Comparison of ENCODE assay signal across 15 cellular contexts in the genomic region with DNA sequence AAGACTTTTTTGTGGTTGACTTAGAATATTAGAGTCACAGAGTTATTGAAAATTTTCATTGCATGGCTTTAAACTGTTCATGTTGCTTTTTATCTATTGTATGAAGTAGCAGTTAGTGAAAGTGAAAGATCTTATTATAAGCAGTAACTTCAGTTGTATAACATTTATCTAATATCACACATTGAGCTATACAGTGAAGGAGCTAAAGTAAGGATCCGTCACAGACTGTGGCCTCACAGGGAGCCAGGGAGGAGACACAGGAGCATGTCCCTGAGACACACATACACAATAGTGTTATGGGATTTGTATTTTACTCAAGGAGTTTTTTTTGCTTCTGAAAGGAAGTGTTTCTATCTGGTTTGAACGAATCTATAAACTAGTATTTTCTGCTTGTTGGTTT. TPM values are rescaled to one million over a fixed set of nuclear protein-coding genes. Genes with fewer than 3 reads are reported as not detected.
DNase-seq lines count a peak whose midpoint lies in the region; ATAC-seq, FAIRE-seq and TF ChIP-seq lines count a peak whose summit lies in the region.
"Had no signal": no experiment of that assay in that cellular context is flagged by ENCODE, and none has a peak within 500 bp of the region (broad histone marks: within the 10 kb centered on the region; RNA-seq: fewer than 3 reads in every experiment).

No MANE protein-coding gene starts in this region.

- H3K27ac Mint-ChIP-seq in T-helper 2 cell treated with Interferon-gamma antibody and Interleukin-4, amounts not matched to agents 5 μg/mL and 100 μg/mL, for 36 hours: peak overlapping the region; percentile 94
- peak overlapping the region; percentile 92 for H3K27ac Mint-ChIP-seq in T-helper 17 cell
- H3K27ac Mint-ChIP-seq in endodermal cell: peak overlapping the region; percentile 42
- H3K27ac Mint-ChIP-seq in osteocyte (ENCODE audit: unreplicated experiment): peak overlapping the region; percentile 60
- H3K27ac Mint-ChIP-seq: type B pancreatic cell had no signal

- H3K36me3 Mint-ChIP-seq in T-helper 2 cell treated with Interferon-gamma antibody and Interleukin-4, amounts not matched to agents 5 μg/mL and 100 μg/mL, for 36 hours (ENCODE audit: low read depth): peaks cover 66% of the 10 kb centered on the region
- H3K36me3 Mint-ChIP-seq in T-helper 17 cell (ENCODE audit: low read depth) (no peaks in the 10 kb centered on the region), endodermal cell (ENCODE audit: low read depth) (peaks cover 76% of the 10 kb centered on the region), osteocyte (ENCODE audit: unreplicated experiment) (peaks cover 2% of the 10 kb centered on the region)

- H3K36me3 ChIP-seq in endodermal cell (ENCODE audit: control insufficient read depth, insufficient read depth, low read length) (peaks cover 95% of the 10 kb centered on the region), vagina (no peaks in the 10 kb centered on the region)

- no peak overlapping the region for H3K4me3 ChIP-seq in endodermal cell (ENCODE audit: low read length)
- H3K4me3 ChIP-seq in vagina: no peak overlapping the region
- H3K4me3 ChIP-seq: gastrocnemius medialis, SJCRH30 had no signal

- H3K4me1 ChIP-seq in endodermal cell (ENCODE audit: control insufficient read depth, insufficient read depth, low read length) (no peaks in the 10 kb centered on the region), vagina (no peaks in the 10 kb centered on the region)
- H3K4me1 ChIP-seq: gastrocnemius medialis, SJCRH30 had no signal

- peak overlapping the region; percentile 48 for H3K4me3 Mint-ChIP-seq in T-helper 2 cell treated with Interferon-gamma antibody and Interleukin-4, amounts not matched to agents 5 μg/mL and 100 μg/mL, for 36 hours
- H3K4me3 Mint-ChIP-seq in T-helper 17 cell (peak overlapping the region; percentile 73), endodermal cell (no peak overlapping the region), osteocyte (ENCODE audit: unreplicated experiment) (no peak overlapping the region)
- H3K4me3 Mint-ChIP-seq: type B pancreatic cell had no signal

- no peaks in the 10 kb centered on the region for H3K9me3 Mint-ChIP-seq in T-helper 2 cell treated with Interferon-gamma antibody and Interleukin-4, amounts not matched to agents 5 μg/mL and 100 μg/mL, for 36 hours
- H3K9me3 Mint-ChIP-seq in endodermal cell (no peaks in the 10 kb centered on the region), osteocyte (ENCODE audit: unreplicated experiment) (no peaks in the 10 kb centered on the region)
- H3K9me3 Mint-ChIP-seq: type B pancreatic cell had no signal

- ATAC-seq in T-helper 17 cell: no peak
- ATAC-seq: gastrocnemius medialis had no signal

- FAIRE-seq in GM12892 (lab: Jason Lieb, UNC): no peak
- FAIRE-seq: small intestine had no signal

- H3K4me1 Mint-ChIP-seq in T-helper 2 cell treated with Interferon-gamma antibody and Interleukin-4, amounts not matched to agents 5 μg/mL and 100 μg/mL, for 36 hours (ENCODE audit: low read depth): peaks cover 46% of the 10 kb centered on the region
- H3K4me1 Mint-ChIP-seq in T-helper 17 cell: peaks cover 21% of the 10 kb centered on the region
- H3K4me1 Mint-ChIP-seq in endodermal cell: peaks cover 5% of the 10 kb centered on the region
- peaks cover 28% of the 10 kb centered on the region for H3K4me1 Mint-ChIP-seq in osteocyte (ENCODE audit: unreplicated experiment)

- H3K27ac ChIP-seq in endodermal cell (ENCODE audit: low read depth, low read length) (no peak overlapping the region), vagina (no peak overlapping the region)
- H3K27ac ChIP-seq: gastrocnemius medialis, SJCRH30 had no signal

- no peak for TF ChIP-seq POLR2A in GM12892 (IDR thresholded peaks at IDR 0.05; ENCODE audit: low read depth, low read length)
- TF ChIP-seq POLR2A in vagina (IDR thresholded peaks at IDR 0.05): no peak

- H3K9me3 ChIP-seq in T-helper 17 cell (ENCODE audit: control insufficient read depth, low read length, poor library complexity, severe bottlenecking) (no peaks in the 10 kb centered on the region), endodermal cell (ENCODE audit: control insufficient read depth, low read length) (no peaks in the 10 kb centered on the region), vagina (no peaks in the 10 kb centered on the region)
- H3K9me3 ChIP-seq: gastrocnemius medialis, SJCRH30 had no signal

- no peaks in the 10 kb centered on the region for H3K27me3 ChIP-seq in endodermal cell (ENCODE audit: control insufficient read depth, insufficient read depth, low read length, poor library complexity, severe bottlenecking)
- no peaks in the 10 kb centered on the region for H3K27me3 ChIP-seq in vagina
- H3K27me3 ChIP-seq: gastrocnemius medialis, SJCRH30 had no signal

- no peak for DNase-seq in T-helper 2 cell treated with Interferon-gamma antibody and Interleukin-4, amounts not matched to agents 5 μg/mL and 100 μg/mL, for 36 hours (ENCODE audit: low spot score)
- DNase-seq in T-helper 2 cell (no peak), T-helper 17 cell (no peak), endodermal cell (no peak), osteocyte (ENCODE audit: extremely low spot score, unreplicated experiment) (no peak), GM12892 (ENCODE audit: insufficient read length) (no peak), vagina (ENCODE audit: extremely low spot score in 2 of 2) (no peak), CD1c-positive myeloid dendritic cell (ENCODE audit: extremely low spot score) (no peak)
- DNase-seq: 8988T, gastrocnemius medialis, islet precursor cell, NCI-H1694 treated with DMSO at 0.1 percent for 48 hours, SJCRH30, small intestine had no signal

- H3K9ac ChIP-seq in endodermal cell (ENCODE audit: extremely low read depth, low read length, poor library complexity, severe bottlenecking): no peak overlapping the region

- intact Hi-C loops in vagina (cut with DNase I): no loop called here

- TF ChIP-seq CTCF in endodermal cell (conservative IDR thresholded peaks at IDR 0.05): no peak
- TF ChIP-seq CTCF in osteocyte (IDR thresholded peaks at IDR 0.05): no peak
- no peak for TF ChIP-seq CTCF in vagina (IDR thresholded peaks at IDR 0.05)

- WGBS in endodermal cell (ENCODE audit: insufficient coverage in 1 of 2, insufficient read length in 1 of 2), 2 experiments: 88 to 100% methylated on average over 1 to 2 of the region's 2 CpGs

- no peaks in the 10 kb centered on the region for H3K27me3 Mint-ChIP-seq in T-helper 2 cell treated with Interferon-gamma antibody and Interleukin-4, amounts not matched to agents 5 μg/mL and 100 μg/mL, for 36 hours (ENCODE audit: low read depth)
- H3K27me3 Mint-ChIP-seq in T-helper 17 cell: no peaks in the 10 kb centered on the region
- H3K27me3 Mint-ChIP-seq in endodermal cell (ENCODE audit: insufficient read depth): no peaks in the 10 kb centered on the region
- no peaks in the 10 kb centered on the region for H3K27me3 Mint-ChIP-seq in osteocyte (ENCODE audit: unreplicated experiment)
- H3K27me3 Mint-ChIP-seq: type B pancreatic cell had no signal

RNA-seq across cellular contexts. Expression of a gene that starts 34.0 kb away (rescaled TPM):
- total RNA-seq in T-helper 17 cell: 10 to 100 TPM; 21.6 to 22.2 TPM
- 100 to 1,000 TPM; 185 to 205 TPM for total RNA-seq in endodermal cell
- polyA plus RNA-seq in endodermal cell (2013, experiment 1 of 2): 204 TPM
- polyA plus RNA-seq in endodermal cell (2013, experiment 2 of 2): 208 TPM
- total RNA-seq in osteocyte: 20.6 and 22.3 TPM in 2 replicates
- 87.7 TPM for polyA plus RNA-seq in GM12892 (2012; ENCODE audit: missing spikeins)
- total RNA-seq in vagina: 20.9 TPM

Comparison
In these comparisons a context has a peak if more than half of its experiments do, and no peak if none do; other contexts are left out.
1. H3K27ac Mint-ChIP-seq: peak in every context shown above with its lines; median percentile 94 in T-helper 2 cell treated with Interferon-gamma antibody and Interleukin-4, amounts not matched to agents 5 μg/mL and 100 μg/mL, for 36 hours; 92 in T-helper 17 cell; 60 in osteocyte; 42 in endodermal cell.
2. H3K4me3 Mint-ChIP-seq: peak in T-helper 2 cell treated with Interferon-gamma antibody and Interleukin-4, amounts not matched to agents 5 μg/mL and 100 μg/mL, for 36 hours (single experiment) and T-helper 17 cell (single experiment); none in endodermal cell (single experiment) and osteocyte (single experiment).